ENCODE assay signal across 10 cellular contexts in the genomic region with DNA sequence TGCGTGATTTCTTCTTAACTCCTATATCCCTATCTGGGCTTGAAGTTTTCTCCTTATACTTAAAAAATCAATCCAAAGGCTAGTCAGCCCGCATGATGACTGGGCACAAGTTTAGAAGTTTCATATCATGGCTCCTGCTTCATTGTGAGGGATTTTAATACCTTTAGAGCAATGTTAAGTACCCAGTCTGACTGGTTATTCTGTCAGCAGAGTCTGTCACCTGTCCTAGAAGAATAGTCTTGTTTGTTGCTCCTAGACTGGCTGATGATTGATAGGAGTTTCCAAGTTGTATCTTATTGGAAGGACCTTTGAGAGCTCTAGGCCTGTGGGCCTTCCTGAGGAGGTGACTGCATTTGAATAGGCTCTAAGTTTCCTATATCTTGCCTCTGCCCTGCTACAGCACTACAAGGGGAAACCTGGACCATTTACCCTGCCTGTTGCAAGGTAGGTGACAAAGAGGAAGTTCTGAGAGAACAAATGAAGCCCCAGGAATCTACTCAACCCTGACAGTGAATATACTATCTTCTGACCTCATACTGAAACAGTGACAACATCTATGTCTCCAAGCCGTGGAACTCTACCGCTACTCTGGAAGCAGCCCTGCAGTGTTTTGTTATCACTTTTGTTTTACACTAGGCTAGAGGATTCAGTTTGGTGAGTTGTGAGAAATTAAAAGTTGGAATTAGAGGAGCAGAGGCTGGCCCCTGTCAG.
DNase-seq lines count a peak whose midpoint lies in the region; ATAC-seq, FAIRE-seq and TF ChIP-seq lines count a peak whose summit lies in the region.
"Had no signal": no experiment of that assay in that cellular context is flagged by ENCODE, and none has a peak within 500 bp of the region (broad histone marks: within the 10 kb centered on the region; RNA-seq: fewer than 3 reads in every experiment).

No MANE protein-coding gene starts in this region.

- CTCF ChIA-PET in K562 (lab: Yijun Ruan, JAX; ENCODE audit: low intra/inter-chr PET ratio) = no interaction called here

- BruUV-seq in K562 (replicated peaks; lab: Mats Ljungman, UMichigan) = no TSS peak

- no peaks in the 10 kb centered on the region for H4K20me1 ChIP-seq in K562 (replicated peaks; ENCODE audit: control insufficient read depth, insufficient read depth, low read length)
- H4K20me1 ChIP-seq in GM23248 (ENCODE audit: insufficient read depth) = no peaks in the 10 kb centered on the region

- H3K9me3 ChIP-seq in K562 (replicated peaks; ENCODE audit: control insufficient read depth, insufficient read depth, low read depth, low read length) (no peaks in the 10 kb centered on the region), GM23248 (ENCODE audit: low read depth) (no peaks in the 10 kb centered on the region)

- ATAC-seq in GM19395 (IDR thresholded peaks at IDR 0.05; ENCODE audit: unreplicated experiment) = peak; percentile 98
- ATAC-seq in HG03045 (IDR thresholded peaks at IDR 0.05; ENCODE audit: unreplicated experiment) = peak; percentile 93
- ATAC-seq in K562 = peak; percentile 29; the same call in 1 of the 3 replicates

- TF ChIP-seq POLR2A in K562 (conservative IDR thresholded peaks at IDR 0.05) = no peak

- H3K4me2 ChIP-seq in K562 (ENCODE audit: insufficient read depth, low read length) = no peak overlapping the region
- no peak overlapping the region for H3K4me2 ChIP-seq in GM23248 (ENCODE audit: unreplicated experiment)

- no peaks in the 10 kb centered on the region for H3K9me1 ChIP-seq in K562 (ENCODE audit: control insufficient read depth, insufficient read depth, low read length)

- H3K27me3 ChIP-seq in K562 (ENCODE audit: control insufficient read depth in 2 of 2, insufficient read depth in 2 of 2, low read length in 2 of 2) = no peaks in the 10 kb centered on the region
- 0 out of 2 replicates have a peak, but pooled peaks cover 5% of the 10 kb centered on the region for H3K27me3 ChIP-seq in GM23248 (replicated peaks; ENCODE audit: insufficient read depth)

- no peak for FAIRE-seq in K562 (lab: Jason Lieb, UNC)
- FAIRE-seq: G401.6 had no signal

- no peaks in the 10 kb centered on the region for H3K9me2 ChIP-seq in GM23248 (ENCODE audit: insufficient read depth)

- in situ Hi-C loops in GM13976 (cut with MboI; ENCODE audit: low sequenced_read_pairs, unreplicated experiment) = no loop called here
- in situ Hi-C loops in K562 (cut with MboI) = no loop called here
- in situ Hi-C loops in GM23248 (cut with MboI) = no loop called here

- no peak overlapping the region for H3K9ac ChIP-seq in K562 (ENCODE audit: insufficient read depth in 1 of 2, low read depth in 2 of 2, low read length in 2 of 2)
- no peak overlapping the region for H3K9ac ChIP-seq in GM23248

- intact Hi-C loops in K562 (cut with micrococcal nuclease) = no loop called here

- TF ChIP-seq EP300 in K562 (IDR thresholded peaks at IDR 0.05; ENCODE audit: low read length) = no peak

- H3K27ac ChIP-seq in K562 (ENCODE audit: extremely low read depth, low read depth, low read length) (no peak overlapping the region), GM23248 (no peak overlapping the region)

- TF ChIP-seq RAD21 in K562 (CRISPR knock-in tag; conservative IDR thresholded peaks at IDR 0.05 in 1 of 2, IDR thresholded peaks at IDR 0.05 in 1 of 2) = no peak

- WGBS in K562 (ENCODE audit: insufficient coverage, low coverage, missing lambda C conversion rate) = 37% methylated on average over 4 of the region's 4 CpGs
- WGBS in GM23248 (ENCODE audit: low coverage in 1 of 2, low lambda C conversion rate in 2 of 2, missing lambda C conversion rate in 2 of 2), 2 experiments = 58 to 72% methylated on average over 4 of the region's 4 CpGs

- H2AFZ ChIP-seq in K562 (ENCODE audit: low read depth, low read length) (no peak overlapping the region), GM23248 (no peak overlapping the region)

- no peaks in the 10 kb centered on the region for H3K36me3 ChIP-seq in K562 (ENCODE audit: control insufficient read depth, insufficient read depth, low read length)
- no peaks in the 10 kb centered on the region for H3K36me3 ChIP-seq in GM23248 (ENCODE audit: low read depth)

- H3K4me3 ChIP-seq in K562 (no peak overlapping the region), GM23248 (no peak overlapping the region)

- H3K4me1 ChIP-seq in K562 (replicated peaks in 1 of 2; ENCODE audit: control insufficient read depth in 2 of 2, insufficient read depth in 2 of 2, low read length in 2 of 2) (no peaks in the 10 kb centered on the region; a peak in 1 of 5 replicates), GM23248 (ENCODE audit: insufficient read depth) (no peaks in the 10 kb centered on the region)

- peak; percentile 79 for DNase-seq in GM13976 (ENCODE audit: low spot score)
- no peak for DNase-seq in K562 (ENCODE audit: extremely low read depth in 1 of 4, low spot score in 3 of 4)
- no peak for DNase-seq in NCI-H1105 treated with DMSO at 0.1 percent for 48 hours (lab: John Stamatoyannopoulos, UW)
- DNase-seq in NCI-H446 (lab: John Stamatoyannopoulos, UW) = no peak
- no peak for DNase-seq in stimulated activated CD4-positive, alpha-beta T cell treated with anti-CD3 and anti-CD28 coated beads, Interleukin-2, amount 100 ng/mL, for 48 hours
- no peak for DNase-seq in GM23248
- DNase-seq: T1000 had no signal

- POLR2A ChIA-PET in K562 (lab: Yijun Ruan, JAX) = interaction anchor here (1.1 kb wide), 1 partner anchor 13 kb away, joined by 4 read pairs; no protein-coding TSS in a partner anchor

- H3F3A ChIP-seq in GM23248 (ENCODE audit: insufficient read depth) = no peaks in the 10 kb centered on the region

- TF ChIP-seq CTCF in GM13976 (IDR thresholded peaks at IDR 0.05; ENCODE audit: borderline replicate concordance, control extremely low read depth, extremely low read depth, insufficient read depth, missing control alignments) (no peak), K562 (IDR thresholded peaks at IDR 0.05 in 2 of 3, conservative IDR thresholded peaks at IDR 0.05 in 1 of 3; ENCODE audit: insufficient read depth in 2 of 3, low read depth in 1 of 3, low read length in 3 of 3) (no peak)

- H3K79me2 ChIP-seq in K562 (ENCODE audit: control insufficient read depth, insufficient read depth, low read length) (no peaks in the 10 kb centered on the region), GM23248 (ENCODE audit: insufficient read depth) (no peaks in the 10 kb centered on the region)

TF ChIP-seq in K562, 482 proteins besides CTCF, POLR2A, EP300 and RAD21:
- TF ChIP-seq ZNF24 (IDR thresholded peaks at IDR 0.05) (peak; percentile 72; the same call in 1 of the 2 replicates), ATF7 (IDR thresholded peaks at IDR 0.05) (0 out of 2 replicates have a peak, but pooled peaks have one; percentile 15), DIDO1 (tag; IDR thresholded peaks at IDR 0.05; ENCODE audit: low read depth) (no peak), HDAC8 (tag; IDR thresholded peaks at IDR 0.05) (no peak), TCF3 (CRISPR knock-in tag; IDR thresholded peaks at IDR 0.05) (no peak), CREB1 (IDR thresholded peaks at IDR 0.05) (no peak), CREB1 (CRISPR knock-in tag; IDR thresholded peaks at IDR 0.05) (peak; percentile 41; the same call in 1 of the 2 replicates), CREM (IDR thresholded peaks at IDR 0.05; ENCODE audit: low read depth) (peak; percentile 54), JUND (IDR thresholded peaks at IDR 0.05; ENCODE audit: borderline replicate concordance, low read depth, low read length) (no peak), JUND (tag; IDR thresholded peaks at IDR 0.05; ENCODE audit: borderline replicate concordance, low read depth, low read length) (peak; percentile 45; the same call in 2 of the 3 replicates)
- TF ChIP-seq, protein P1, sequence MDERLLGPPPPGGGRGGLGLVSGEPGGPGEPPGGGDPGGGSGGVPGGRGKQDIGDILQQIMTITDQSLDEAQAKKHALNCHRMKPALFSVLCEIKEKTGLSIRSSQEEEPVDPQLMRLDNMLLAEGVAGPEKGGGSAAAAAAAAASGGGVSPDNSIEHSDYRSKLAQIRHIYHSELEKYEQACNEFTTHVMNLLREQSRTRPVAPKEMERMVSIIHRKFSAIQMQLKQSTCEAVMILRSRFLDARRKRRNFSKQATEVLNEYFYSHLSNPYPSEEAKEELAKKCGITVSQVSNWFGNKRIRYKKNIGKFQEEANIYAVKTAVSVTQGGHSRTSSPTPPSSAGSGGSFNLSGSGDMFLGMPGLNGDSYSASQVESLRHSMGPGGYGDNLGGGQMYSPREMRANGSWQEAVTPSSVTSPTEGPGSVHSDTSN (CRISPR knock-in tag; IDR thresholded peaks at IDR 0.05; ENCODE audit: low read depth) = no peak
- TF ChIP-seq, protein P1 (tag; conservative IDR thresholded peaks at IDR 0.05; ENCODE audit: low read depth) = 0 out of 2 replicates have a peak, but pooled peaks have one; percentile 10
- TF ChIP-seq, protein P2, sequence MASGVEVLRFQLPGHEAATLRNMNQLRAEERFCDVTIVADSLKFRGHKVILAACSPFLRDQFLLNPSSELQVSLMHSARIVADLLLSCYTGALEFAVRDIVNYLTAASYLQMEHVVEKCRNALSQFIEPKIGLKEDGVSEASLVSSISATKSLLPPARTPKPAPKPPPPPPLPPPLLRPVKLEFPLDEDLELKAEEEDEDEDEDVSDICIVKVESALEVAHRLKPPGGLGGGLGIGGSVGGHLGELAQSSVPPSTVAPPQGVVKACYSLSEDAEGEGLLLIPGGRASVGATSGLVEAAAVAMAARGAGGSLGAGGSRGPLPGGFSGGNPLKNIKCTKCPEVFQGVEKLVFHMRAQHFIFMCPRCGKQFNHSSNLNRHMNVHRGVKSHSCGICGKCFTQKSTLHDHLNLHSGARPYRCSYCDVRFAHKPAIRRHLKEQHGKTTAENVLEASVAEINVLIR (CRISPR knock-in tag; IDR thresholded peaks at IDR 0.05) = 0 out of 2 replicates have a peak, but pooled peaks have one; percentile 24

Comparison
In these comparisons a context has a peak if more than half of its experiments do, and no peak if none do; other contexts are left out.
1. ATAC-seq: peak in every context shown above with its lines; median percentile 98 in GM19395; 93 in HG03045; 29 in K562.